ENCODE assay signal across 15 cellular contexts in the genomic region with DNA sequence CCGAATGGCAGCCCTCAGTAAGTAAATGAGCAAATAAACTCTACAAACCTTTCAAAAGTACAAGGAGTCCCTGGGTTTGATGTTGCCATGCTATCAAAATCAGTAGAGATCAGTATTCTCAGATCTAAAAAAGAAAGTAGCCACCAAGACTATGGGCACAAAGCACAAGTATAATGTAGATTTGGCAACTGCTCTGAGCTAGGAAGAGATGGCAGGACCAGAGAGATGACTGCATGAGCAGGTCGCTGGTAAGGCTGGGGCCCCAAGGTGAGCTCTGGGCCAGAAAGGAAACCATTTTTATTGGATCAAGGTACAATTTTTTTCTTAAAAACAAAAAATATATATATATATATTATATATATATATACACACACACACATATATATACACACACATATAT. TPM values are rescaled to one million over a fixed set of nuclear protein-coding genes. Genes with fewer than 3 reads are reported as not detected.
DNase-seq lines count a peak whose midpoint lies in the region; ATAC-seq, FAIRE-seq and TF ChIP-seq lines count a peak whose summit lies in the region.
"Had no signal": no experiment of that assay in that cellular context is flagged by ENCODE, and none has a peak within 500 bp of the region (broad histone marks: within the 10 kb centered on the region; RNA-seq: fewer than 3 reads in every experiment).

No MANE protein-coding gene starts in this region.

- CTCF ChIA-PET in activated CD8-positive, alpha-beta memory T cell treated with anti-CD3 and anti-CD28 coated beads, Interleukin-2, amount 10 ng/mL, durations not matched to agents 7 days and 5 days (lab: Charles Lee) = interaction anchor here (1.0 to 4.3 kb wide), 22 partner anchors 9 to 285 kb away, joined by 3 to 101 read pairs (median 20); a partner anchor contains a TSS
- CTCF ChIA-PET in T-cell (lab: Charles Lee) = interaction anchor here (0.5 to 3.6 kb wide), 19 partner anchors 9 to 971 kb away, joined by 3 to 42 read pairs (median 5); a partner anchor contains a TSS

- TF ChIP-seq POLR2A in esophagus muscularis mucosa (IDR thresholded peaks at IDR 0.05; ENCODE audit: low read depth) = no peak
- TF ChIP-seq POLR2A in body of pancreas (IDR thresholded peaks at IDR 0.05) = no peak

- H3K9me3 ChIP-seq in esophagus muscularis mucosa (no peaks in the 10 kb centered on the region), body of pancreas (no peaks in the 10 kb centered on the region), small intestine (ENCODE audit: control insufficient read depth, low read depth) (no peaks in the 10 kb centered on the region)

- peaks cover 51% of the 10 kb centered on the region for H3K4me1 Mint-ChIP-seq in activated CD8-positive, alpha-beta memory T cell treated with anti-CD3 and anti-CD28 coated beads, Interleukin-2, amount 10 ng/mL, durations not matched to agents 7 days and 5 days
- H3K4me1 Mint-ChIP-seq in T-cell = peaks cover 57 to 63% (median 61%) of the 10 kb centered on the region in 3 donors

- no peak for TF ChIP-seq EP300 in esophagus muscularis mucosa (IDR thresholded peaks at IDR 0.05)

- H3K4me1 ChIP-seq in esophagus muscularis mucosa (peaks cover 39 to 73% (median 59%) of the 10 kb centered on the region in 4 donors), body of pancreas (peaks cover 22% of the 10 kb centered on the region), small intestine (ENCODE audit: control insufficient read depth in 2 of 2, insufficient read depth in 1 of 2, low read depth in 1 of 2, low read length in 1 of 2) (peaks cover 0 to 6% of the 10 kb centered on the region in 2 donors)

- whole genome bisulfite sequencing in esophagus muscularis mucosa = 48% methylated on average over 2 of the region's 2 CpGs
- 46 to 47% methylated on average over 2 of the region's 2 CpGs for WGBS in body of pancreas, 2 donors
- 39 to 64% (median 52%) methylated on average over 2 of the region's 2 CpGs for WGBS in small intestine, 3 donors

- POLR2A ChIA-PET in T-cell (lab: Charles Lee) = interaction anchor here in 1 of 2 donors (0.6 to 0.7 kb wide), 2 partner anchors 80 to 633 kb away, joined by 3 to 4 read pairs; a partner anchor contains a TSS

- H3K27ac ChIP-seq in esophagus muscularis mucosa (replicated peaks in 1 of 4) (peak overlapping the region; percentile 38 to 89 (median 56)), substantia nigra (ENCODE audit: low read depth, low read length, poor library complexity, severe bottlenecking) (peak overlapping the region; percentile 71), body of pancreas (peak overlapping the region in 1 of 4 donors; percentile 68), small intestine (ENCODE audit: low read depth in 1 of 2, low read length in 1 of 2) (peak overlapping the region in 1 of 2 donors; percentile 34)

- FAIRE-seq in small intestine (lab: Jason Lieb, UNC) = no peak
- FAIRE-seq: TTC549 had no signal

- H3K27me3 ChIP-seq in esophagus muscularis mucosa (no peaks in the 10 kb centered on the region), body of pancreas (no peaks in the 10 kb centered on the region), small intestine (ENCODE audit: control insufficient read depth in 2 of 2, insufficient read depth in 2 of 2, low read length in 2 of 2) (no peaks in the 10 kb centered on the region)

- H3K36me3 Mint-ChIP-seq in activated CD8-positive, alpha-beta memory T cell treated with anti-CD3 and anti-CD28 coated beads, Interleukin-2, amount 10 ng/mL, durations not matched to agents 7 days and 5 days = no peaks in the 10 kb centered on the region
- no peaks in the 10 kb centered on the region for H3K36me3 Mint-ChIP-seq in T-cell

- H3K4me3 Mint-ChIP-seq in activated CD8-positive, alpha-beta memory T cell treated with anti-CD3 and anti-CD28 coated beads, Interleukin-2, amount 10 ng/mL, durations not matched to agents 7 days and 5 days = no peak overlapping the region
- H3K4me3 Mint-ChIP-seq in T-cell = peak overlapping the region in 1 of 3 donors; percentile 52

- no peak for DNase-seq in activated CD8-positive, alpha-beta memory T cell treated with anti-CD3 and anti-CD28 coated beads, Interleukin-2, amount 10 ng/mL, durations not matched to agents 7 days and 5 days
- DNase-seq in activated CD8-positive, alpha-beta memory T cell treated with anti-CD3 and anti-CD28 coated beads for 24 hours = no peak
- DNase-seq in T-cell (no peak), esophagus muscularis mucosa (ENCODE audit: extremely low spot score) (no peak), substantia nigra (lab: John Stamatoyannopoulos, UW) (no peak), body of pancreas (no peak), small intestine (no peak)
- no peak for DNase-seq in stimulated activated CD4-positive, alpha-beta T cell treated with anti-CD3 and anti-CD28 coated beads, Interleukin-2, amount 100 ng/mL, for 24 hours
- DNase-seq: NCI-H226, right cardiac atrium had no signal

- peak overlapping the region; percentile 65 for H3K27ac Mint-ChIP-seq in activated CD8-positive, alpha-beta memory T cell treated with anti-CD3 and anti-CD28 coated beads, Interleukin-2, amount 10 ng/mL, durations not matched to agents 7 days and 5 days
- H3K27ac Mint-ChIP-seq in T-cell = peak overlapping the region; percentile 86 to 91

- no peaks in the 10 kb centered on the region for H3K9me3 Mint-ChIP-seq in activated CD8-positive, alpha-beta memory T cell treated with anti-CD3 and anti-CD28 coated beads, Interleukin-2, amount 10 ng/mL, durations not matched to agents 7 days and 5 days (ENCODE audit: low read depth)
- H3K9me3 Mint-ChIP-seq in T-cell = no peaks in the 10 kb centered on the region

- H3K36me3 ChIP-seq in esophagus muscularis mucosa (no peaks in the 10 kb centered on the region), body of pancreas (replicated peaks in 1 of 2; ENCODE audit: insufficient read depth in 1 of 2, low read depth in 2 of 2) (no peaks in the 10 kb centered on the region), small intestine (ENCODE audit: control insufficient read depth in 2 of 2, insufficient read depth in 2 of 2, low read length in 2 of 2) (no peaks in the 10 kb centered on the region)

- intact Hi-C loops in esophagus muscularis mucosa (cut with DNase I) (loop anchor here (5.0 kb wide), 2 partner anchors 151 to 241 kb away; no protein-coding TSS in a partner anchor), body of pancreas (cut with DNase I) (loop anchor here (10.0 kb wide), 1 partner anchor 268 kb away; no protein-coding TSS in a partner anchor)

- ATAC-seq in activated CD8-positive, alpha-beta memory T cell treated with anti-CD3 and anti-CD28 coated beads, Interleukin-2, amount 10 ng/mL, durations not matched to agents 7 days and 5 days = no peak
- no peak for ATAC-seq in T-cell (replicated peaks in 1 of 4)
- ATAC-seq in body of pancreas = no peak
- ATAC-seq: Panc1 had no signal

- TF ChIP-seq CTCF in esophagus muscularis mucosa (IDR thresholded peaks at IDR 0.05) (no peak), body of pancreas (IDR thresholded peaks at IDR 0.05) (no peak)

- no peak overlapping the region for H3K4me3 ChIP-seq in esophagus muscularis mucosa
- H3K4me3 ChIP-seq in body of pancreas = no peak overlapping the region
- H3K4me3 ChIP-seq in small intestine (ENCODE audit: low read depth in 1 of 2, low read length in 2 of 2) = no peak overlapping the region

- H3K27me3 Mint-ChIP-seq in activated CD8-positive, alpha-beta memory T cell treated with anti-CD3 and anti-CD28 coated beads, Interleukin-2, amount 10 ng/mL, durations not matched to agents 7 days and 5 days = no peaks in the 10 kb centered on the region
- no peaks in the 10 kb centered on the region for H3K27me3 Mint-ChIP-seq in T-cell

RNA-seq across cellular contexts. Expression of a gene that starts 3.1 kb away (rescaled TPM):
- total RNA-seq in activated CD8-positive, alpha-beta memory T cell treated with anti-CD3 and anti-CD28 coated beads, Interleukin-2, amount 10 ng/mL, durations not matched to agents 7 days and 5 days = not detected
- total RNA-seq in T-cell = under 1 TPM in 1 of 5 donors, not detected in 4; 0.30 TPM
- 10 to 100 TPM in 1 of 4 donors, 1 to 10 TPM in 3; 4.9 to 13.3 (median 5.1) TPM for total RNA-seq in esophagus muscularis mucosa
- 1 to 10 TPM; 1.6 to 3.6 TPM for total RNA-seq in body of pancreas
- polyA plus RNA-seq in small intestine = 1 to 10 TPM; 2.5 to 4.6 (median 4.4) TPM
- total RNA-seq: A673, chondrocyte, fibroblast of lung had no signal
- polyA plus RNA-seq: fibroblast of lung had no signal

RNA-seq across cellular contexts. Expression of a gene that starts 3.1 kb away (rescaled TPM):
- total RNA-seq in activated CD8-positive, alpha-beta memory T cell treated with anti-CD3 and anti-CD28 coated beads, Interleukin-2, amount 10 ng/mL, durations not matched to agents 7 days and 5 days = under 1 TPM in 1 of 2 experiments, not detected in 1; 0.23 TPM
- total RNA-seq in T-cell (not detected), esophagus muscularis mucosa (1 to 10 TPM; 1.7 to 2.6 (median 2.3) TPM), body of pancreas (1 to 10 TPM in 1 of 2 donors, not detected in 1; 1.0 TPM)
- 1 to 10 TPM; 2.0 to 6.2 (median 2.7) TPM for polyA plus RNA-seq in small intestine
- total RNA-seq: A673, chondrocyte, fibroblast of lung had no signal
- polyA plus RNA-seq: fibroblast of lung had no signal

RNA-seq across cellular contexts. Expression of a gene that starts 32.8 kb away (rescaled TPM):
- 1 to 10 TPM in 1 of 2 experiments, under 1 TPM in 1; 0.87 to 4.6 TPM for total RNA-seq in activated CD8-positive, alpha-beta memory T cell treated with anti-CD3 and anti-CD28 coated beads, Interleukin-2, amount 10 ng/mL, durations not matched to agents 7 days and 5 days
- total RNA-seq in T-cell = 10 to 100 TPM; 42.9 to 55.1 (median 46.1) TPM
- 10 to 100 TPM in 3 of 4 donors, 1 to 10 TPM in 1; 7.5 to 23.0 (median 12.2) TPM for total RNA-seq in esophagus muscularis mucosa
- 1 to 10 TPM; 5.3 to 6.0 TPM for total RNA-seq in body of pancreas
- 10 to 100 TPM; 10.3 to 27.2 (median 14.1) TPM for polyA plus RNA-seq in small intestine

RNA-seq across cellular contexts. Expression of a gene that starts 57.3 kb away (rescaled TPM):
- total RNA-seq in activated CD8-positive, alpha-beta memory T cell treated with anti-CD3 and anti-CD28 coated beads, Interleukin-2, amount 10 ng/mL, durations not matched to agents 7 days and 5 days = 100 to 1,000 TPM; 215 to 266 TPM
- total RNA-seq in T-cell (100 to 1,000 TPM in 3 of 5 donors, 10 to 100 TPM in 2; 88.1 to 129 (median 118) TPM), esophagus muscularis mucosa (100 to 1,000 TPM; 177 to 203 (median 192) TPM), body of pancreas (10 to 100 TPM; 55.0 to 91.0 TPM)
- 100 to 1,000 TPM; 502 to 589 (median 515) TPM for polyA plus RNA-seq in small intestine

RNA-seq across cellular contexts. Expression of a gene that starts 57.5 kb away (rescaled TPM):
- total RNA-seq in activated CD8-positive, alpha-beta memory T cell treated with anti-CD3 and anti-CD28 coated beads, Interleukin-2, amount 10 ng/mL, durations not matched to agents 7 days and 5 days = 10 to 100 TPM; 29.6 to 37.5 TPM
- total RNA-seq in T-cell (10 to 100 TPM; 22.5 to 40.1 (median 33.1) TPM), esophagus muscularis mucosa (10 to 100 TPM; 20.8 to 27.6 (median 25.7) TPM), body of pancreas (10 to 100 TPM; 14.8 to 18.2 TPM)
- 10 to 100 TPM; 11.0 to 29.3 (median 14.1) TPM for polyA plus RNA-seq in small intestine
